In genomic region chr11:76456571-76456970, GRCh38 we compare ENCODE assay signal across 22 cellular contexts.
"Had no signal": no experiment of that assay in that cellular context is flagged by ENCODE, and none has a peak within 500 bp of the region (broad histone marks: within the 10 kb centered on the region; RNA-seq: fewer than 3 reads in every experiment).

No MANE protein-coding gene starts in this region.

- H3K27me3 ChIP-seq: esophagus squamous epithelium, heart left ventricle, sigmoid colon, upper lobe of left lung had no signal

- DNase-seq: activated CD4-positive, alpha-beta T cell treated with anti-CD3 and anti-CD28 coated beads for 1 hour; activated CD4-positive, alpha-beta T cell treated with anti-CD3 and anti-CD28 coated beads, Interleukin-2, amount 50 U/mL, for 1 hour; activated gamma-delta T cell treated with Interleukin-2 at 50 U/mL for 16 hours; activated T-cell treated with anti-CD3 and anti-CD28 coated beads, Interleukin-2, amount 50 U/mL, for 1 hour; aorta; effector memory CD8-positive, alpha-beta T cell; esophagus squamous epithelium; heart left ventricle; immature natural killer cell; left ventricle myocardium inferior; mammary epithelial cell; nephron progenitor cell; nucleus accumbens; sigmoid colon; stimulated activated CD4-positive, alpha-beta T cell treated with anti-CD3 and anti-CD28 coated beads, Interleukin-4, amount 100 ng/mL, for 1 hour; stimulated activated naive CD4-positive, alpha-beta T cell; upper lobe of left lung; WERI-Rb-1 had no signal

- H3K4me3 ChIP-seq: esophagus squamous epithelium, heart left ventricle, left ventricle myocardium inferior, sigmoid colon, thoracic aorta, upper lobe of left lung had no signal

- H3K9me3 ChIP-seq: esophagus squamous epithelium, heart left ventricle, left ventricle myocardium inferior, sigmoid colon, thoracic aorta, upper lobe of left lung had no signal

- FAIRE-seq: colon had no signal

- H3K4me1 ChIP-seq: esophagus squamous epithelium, parathyroid adenoma, upper lobe of left lung had no signal

- H3K9ac ChIP-seq: parathyroid adenoma had no signal

- H3K27ac ChIP-seq: esophagus squamous epithelium, heart left ventricle, left ventricle myocardium inferior, parathyroid adenoma, sigmoid colon, thoracic aorta, upper lobe of left lung, WERI-Rb-1 had no signal

- ATAC-seq: effector memory CD8-positive, alpha-beta T cell; heart left ventricle; SK-N-SH treated with all-trans-retinoic acid at 6 μM for 48 hours had no signal
